ENCODE assay signal across 18 cellular contexts in the genomic region with DNA sequence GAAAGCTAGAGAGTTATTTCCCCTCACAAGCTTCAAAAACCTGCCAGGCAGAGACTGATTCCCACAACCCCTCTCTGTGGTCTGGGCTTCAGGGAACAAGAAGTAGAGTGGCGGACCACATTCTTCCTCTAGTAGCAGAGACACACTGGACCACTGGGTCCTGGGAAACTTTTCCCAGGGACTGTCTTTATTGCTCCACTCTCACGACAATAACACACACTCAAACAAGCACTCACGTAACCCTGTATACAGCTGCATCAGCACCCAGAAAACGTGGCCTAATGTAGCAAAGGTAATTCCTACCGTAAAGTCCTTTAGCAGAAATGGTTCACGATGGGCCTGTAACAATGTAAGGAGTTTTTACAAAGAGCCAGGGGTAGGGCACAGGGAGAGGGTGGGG. TPM values are rescaled to one million over a fixed set of nuclear protein-coding genes. Genes with fewer than 3 reads are reported as not detected.
A peak's percentile ranks its signal among the peaks of the same experiment; 100 is the strongest.
DNase-seq lines count a peak whose midpoint lies in the region; TF ChIP-seq lines count a peak whose summit lies in the region.
"Had no signal": no experiment of that assay in that cellular context is flagged by ENCODE, and none has a peak within 500 bp of the region (broad histone marks: within the 10 kb centered on the region; RNA-seq: fewer than 3 reads in every experiment).

No MANE protein-coding gene starts in this region.

- in situ Hi-C loops in transverse colon (cut with MboI; ENCODE audit: low pct_ligation_motif_present in 1 of 4, low pct_unique_long_range_greater_than_20kb in 1 of 4, low sequenced_read_pairs in 3 of 4) = no loop called here

- TF ChIP-seq CTCF in Peyer's patch (IDR thresholded peaks at IDR 0.05) = no peak
- TF ChIP-seq CTCF in transverse colon (IDR thresholded peaks at IDR 0.05) = no peak
- no peak for TF ChIP-seq CTCF in suprapubic skin (IDR thresholded peaks at IDR 0.05)
- no peak for TF ChIP-seq CTCF in esophagus muscularis mucosa (IDR thresholded peaks at IDR 0.05)

- H3K27me3 ChIP-seq in Peyer's patch (no peaks in the 10 kb centered on the region), transverse colon (no peaks in the 10 kb centered on the region), suprapubic skin (no peaks in the 10 kb centered on the region), esophagus muscularis mucosa (no peaks in the 10 kb centered on the region)
- H3K27me3 ChIP-seq in effector memory CD4-positive, alpha-beta T cell (replicated peaks; ENCODE audit: control insufficient read depth, insufficient read depth, low read length, poor library complexity, severe bottlenecking) = no peaks in the 10 kb centered on the region
- H3K27me3 ChIP-seq: body of pancreas, upper lobe of right lung had no signal

- 63 to 81% methylated on average over 6 of the region's 6 CpGs for WGBS in transverse colon (ENCODE audit: low coverage in 1 of 2), 2 donors
- 86% methylated on average over 6 of the region's 6 CpGs for WGBS in suprapubic skin
- 77% methylated on average over 6 of the region's 6 CpGs for WGBS in esophagus muscularis mucosa

- no peak overlapping the region for H3K4me3 ChIP-seq in Peyer's patch
- H3K4me3 ChIP-seq in effector memory CD4-positive, alpha-beta T cell (ENCODE audit: insufficient read depth, low read depth, low read length, poor library complexity, severe bottlenecking) = no peak overlapping the region
- H3K4me3 ChIP-seq in transverse colon = no peak overlapping the region
- H3K4me3 ChIP-seq in suprapubic skin = no peak overlapping the region
- no peak overlapping the region for H3K4me3 ChIP-seq in esophagus muscularis mucosa
- H3K4me3 ChIP-seq: body of pancreas, upper lobe of right lung had no signal

- H3K27ac ChIP-seq in Peyer's patch (peak overlapping the region in 3 of 4 donors; percentile 19 to 65 (median 37)), transverse colon (peak overlapping the region in 3 of 4 donors; percentile 7 to 16 (median 9)), suprapubic skin (no peak overlapping the region), esophagus muscularis mucosa (replicated peaks in 1 of 4) (no peak overlapping the region)
- peak overlapping the region; percentile 87 for H3K27ac ChIP-seq in effector memory CD4-positive, alpha-beta T cell (ENCODE audit: insufficient read depth, low read length, poor library complexity, severe bottlenecking)
- H3K27ac ChIP-seq: body of pancreas, upper lobe of right lung had no signal

- H3K9me3 ChIP-seq in Peyer's patch (no peaks in the 10 kb centered on the region), transverse colon (no peaks in the 10 kb centered on the region), suprapubic skin (no peaks in the 10 kb centered on the region), esophagus muscularis mucosa (no peaks in the 10 kb centered on the region)
- no peaks in the 10 kb centered on the region for H3K9me3 ChIP-seq in effector memory CD4-positive, alpha-beta T cell (ENCODE audit: control insufficient read depth, low read length)
- H3K9me3 ChIP-seq: body of pancreas, upper lobe of right lung had no signal

- H3K4me3 Mint-ChIP-seq in activated naive CD4-positive, alpha-beta T cell treated with anti-CD3 and anti-CD28 coated beads, Interleukin-2, amount 10 ng/mL, durations not matched to agents 7 days and 5 days = no peak overlapping the region

- intact Hi-C loops in transverse colon (cut with DNase I; ENCODE audit: low total_unique reads) (no loop called here), esophagus muscularis mucosa (cut with DNase I) (no loop called here)

- H3K36me3 ChIP-seq in Peyer's patch (no peaks in the 10 kb centered on the region), transverse colon (no peaks in the 10 kb centered on the region), suprapubic skin (no peaks in the 10 kb centered on the region), esophagus muscularis mucosa (no peaks in the 10 kb centered on the region)
- H3K36me3 ChIP-seq in effector memory CD4-positive, alpha-beta T cell (ENCODE audit: control insufficient read depth, insufficient read depth, low read length) = no peaks in the 10 kb centered on the region
- H3K36me3 ChIP-seq: upper lobe of right lung had no signal

- H3K9me3 Mint-ChIP-seq in activated naive CD4-positive, alpha-beta T cell treated with anti-CD3 and anti-CD28 coated beads, Interleukin-2, amount 10 ng/mL, durations not matched to agents 7 days and 5 days = peaks cover 7% of the 10 kb centered on the region

- TF ChIP-seq POLR2A in Peyer's patch (IDR thresholded peaks at IDR 0.05) (no peak), transverse colon (IDR thresholded peaks at IDR 0.05) (no peak), suprapubic skin (IDR thresholded peaks at IDR 0.05) (no peak), esophagus muscularis mucosa (IDR thresholded peaks at IDR 0.05; ENCODE audit: low read depth) (no peak)

- peaks cover 0 to 6% (median 1%) of the 10 kb centered on the region in 4 donors for H3K4me1 ChIP-seq in Peyer's patch
- peaks cover 48% of the 10 kb centered on the region for H3K4me1 ChIP-seq in effector memory CD4-positive, alpha-beta T cell (ENCODE audit: control insufficient read depth, insufficient read depth, low read length, poor library complexity, severe bottlenecking)
- peaks cover 0 to 4% (median 2%) of the 10 kb centered on the region in 4 donors for H3K4me1 ChIP-seq in transverse colon
- no peaks in the 10 kb centered on the region for H3K4me1 ChIP-seq in suprapubic skin
- H3K4me1 ChIP-seq in esophagus muscularis mucosa = no peaks in the 10 kb centered on the region
- H3K4me1 ChIP-seq: body of pancreas, upper lobe of right lung had no signal

- H3K4me1 Mint-ChIP-seq in activated naive CD4-positive, alpha-beta T cell treated with anti-CD3 and anti-CD28 coated beads, Interleukin-2, amount 10 ng/mL, durations not matched to agents 7 days and 5 days = peaks cover 87% of the 10 kb centered on the region

- TF ChIP-seq EP300 in transverse colon (IDR thresholded peaks at IDR 0.05; ENCODE audit: low read depth) (no peak), suprapubic skin (IDR thresholded peaks at IDR 0.05) (no peak), esophagus muscularis mucosa (IDR thresholded peaks at IDR 0.05) (no peak)

- H3K27ac Mint-ChIP-seq in activated naive CD4-positive, alpha-beta T cell treated with anti-CD3 and anti-CD28 coated beads, Interleukin-2, amount 10 ng/mL, durations not matched to agents 7 days and 5 days = peak overlapping the region; percentile 99

- DNase-seq in activated naive CD4-positive, alpha-beta T cell treated with anti-CD3 and anti-CD28 coated beads, Interleukin-2, amount 10 ng/mL, durations not matched to agents 7 days and 5 days = no peak
- no peak for DNase-seq in activated naive CD4-positive, alpha-beta T cell (lab: John Stamatoyannopoulos, UW)
- DNase-seq in Peyer's patch (no peak), transverse colon (no peak), kidney tubule cell (ENCODE audit: low spot score) (no peak), suprapubic skin (ENCODE audit: low spot score in 2 of 2) (no peak), esophagus muscularis mucosa (ENCODE audit: extremely low spot score) (no peak)
- DNase-seq in effector memory CD4-positive, alpha-beta T cell = no peak
- DNase-seq: activated CD4-positive, alpha-beta T cell treated with anti-CD3 and anti-CD28 coated beads, Interleukin-2, amount 50 U/mL, for 4 hours; activated gamma-delta T cell; body of pancreas; dermis blood vessel endothelial cell; glutamatergic neuron; NCI-H1436 treated with DMSO at 0.1 percent for 48 hours; Right ventricle myocardium superior; T-helper 9 cell; upper lobe of right lung had no signal

- H3K27me3 Mint-ChIP-seq in activated naive CD4-positive, alpha-beta T cell treated with anti-CD3 and anti-CD28 coated beads, Interleukin-2, amount 10 ng/mL, durations not matched to agents 7 days and 5 days = no peaks in the 10 kb centered on the region

- H3K36me3 Mint-ChIP-seq in activated naive CD4-positive, alpha-beta T cell treated with anti-CD3 and anti-CD28 coated beads, Interleukin-2, amount 10 ng/mL, durations not matched to agents 7 days and 5 days = peaks cover 17% of the 10 kb centered on the region

- CTCF ChIA-PET in activated naive CD4-positive, alpha-beta T cell treated with anti-CD3 and anti-CD28 coated beads, Interleukin-2, amount 10 ng/mL, durations not matched to agents 7 days and 5 days (lab: Charles Lee) = interaction anchor here (1.6 kb wide), 1 partner anchor 9 kb away, joined by 7 read pairs; no protein-coding TSS in a partner anchor

RNA-seq across cellular contexts. Expression of gene CPOX, which starts 27.6 kb away (rescaled TPM):
- total RNA-seq in Peyer's patch (10 to 100 TPM; 16.8 to 68.5 (median 36.0) TPM), transverse colon (10 to 100 TPM; 17.9 to 30.7 (median 26.3) TPM), suprapubic skin (10 to 100 TPM; 13.2 to 41.3 (median 21.7) TPM), esophagus muscularis mucosa (10 to 100 TPM in 3 of 4 donors, 1 to 10 TPM in 1; 7.6 to 21.4 (median 14.7) TPM)

RNA-seq across cellular contexts. Expression of gene GPR15, which starts 34.1 kb away (rescaled TPM):
- total RNA-seq in Peyer's patch = 10 to 100 TPM in 1 of 4 donors, 1 to 10 TPM in 2, not detected in 1; 1.2 to 26.4 (median 5.1) TPM
- 10 to 100 TPM in 1 of 4 donors, 1 to 10 TPM in 2, under 1 TPM in 1; 0.60 to 11.7 (median 5.5) TPM for total RNA-seq in transverse colon
- total RNA-seq in suprapubic skin = not detected
- under 1 TPM in 1 of 4 donors, not detected in 3; 0.32 TPM for total RNA-seq in esophagus muscularis mucosa
- total RNA-seq: body of pancreas, dermis blood vessel endothelial cell, mesenteric fat pad, Right ventricle myocardium superior had no signal

RNA-seq across cellular contexts. Expression of gene CLDND1, which starts 43.1 kb away (rescaled TPM):
- total RNA-seq in Peyer's patch = 100 to 1,000 TPM in 2 of 4 donors, 10 to 100 TPM in 2; 60.2 to 113 (median 96.7) TPM
- 100 to 1,000 TPM; 105 to 202 (median 162) TPM for total RNA-seq in transverse colon
- 100 to 1,000 TPM; 137 to 319 (median 159) TPM for total RNA-seq in suprapubic skin
- 100 to 1,000 TPM in 3 of 4 donors, 10 to 100 TPM in 1; 84.6 to 191 (median 139) TPM for total RNA-seq in esophagus muscularis mucosa

Comparison
In these comparisons a context has a peak if more than half of its experiments do, and no peak if none do; other contexts are left out.
1. H3K27ac ChIP-seq: peak in Peyer's patch (3 of 4), effector memory CD4-positive, alpha-beta T cell (single experiment) and transverse colon (3 of 4); none in suprapubic skin (single experiment) and esophagus muscularis mucosa (0 of 4).